In the genomic region with DNA sequence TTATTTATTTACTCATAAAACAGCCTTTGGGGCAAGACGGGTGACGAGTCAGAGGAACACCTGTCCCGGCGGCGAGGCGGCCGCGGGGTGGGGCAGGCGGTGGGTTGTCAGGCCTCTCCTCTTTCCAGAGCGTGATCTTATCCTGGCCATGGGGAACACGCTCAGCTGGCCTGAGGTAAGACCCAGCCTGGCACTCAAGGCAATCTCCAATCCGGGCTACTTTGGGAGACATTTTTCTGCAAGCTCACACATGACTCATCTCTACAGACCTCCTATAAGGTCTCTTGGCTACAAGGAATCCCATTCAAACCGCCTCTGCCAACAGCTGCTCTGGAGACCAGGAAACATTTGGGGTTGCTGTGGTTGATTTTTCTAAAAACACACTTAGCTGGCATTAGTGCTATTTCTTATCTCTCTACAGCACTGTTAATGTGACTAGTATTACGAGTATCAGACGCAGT, we compare ENCODE assay signal across 8 cellular contexts. TPM values are rescaled to one million over a fixed set of nuclear protein-coding genes. Genes with fewer than 3 reads are reported as not detected.
DNase-seq lines count a peak whose midpoint lies in the region; ATAC-seq and TF ChIP-seq lines count a peak whose summit lies in the region.

No MANE protein-coding gene starts in this region.

- no peak for ATAC-seq in HG02763 (IDR thresholded peaks at IDR 0.05; ENCODE audit: unreplicated experiment)

- peak overlapping the region; percentile 43 for H3K4me3 ChIP-seq in NB4 (ENCODE audit: low read depth, low read length)

- DNase-seq in ELF-1 (ENCODE audit: low read depth, low spot score) (peak; percentile 72), NB4 (ENCODE audit: low read depth) (peak; percentile 87), fibroblast of gingiva (ENCODE audit: low read depth) (peak; percentile 92), posterior vena cava (ENCODE audit: low spot score) (peak; percentile 82), HEK293T (ENCODE audit: extremely low spot score) (no peak), SKM-1 (lab: John Stamatoyannopoulos, UW; ENCODE audit: unreplicated experiment) (no peak)
- DNase-seq in activated CD8-positive, alpha-beta memory T cell treated with anti-CD3 and anti-CD28 coated beads for 24 hours = peak; percentile 78

- no peak for TF ChIP-seq CTCF in NB4 (IDR thresholded peaks at IDR 0.05; ENCODE audit: low read depth, low read length)

- POLR2A ChIA-PET in HEK293T (lab: Yijun Ruan, JAX) = interaction anchor here (0.9 kb wide), 1 partner anchor 202 kb away, joined by 3 read pairs; a partner anchor contains a TSS

- intact Hi-C loops in posterior vena cava (cut with DNase I) = no loop called here

- CTCF ChIA-PET in HEK293T (lab: Yijun Ruan, JAX) = no interaction called here

- TF ChIP-seq POLR2A in NB4 (IDR thresholded peaks at IDR 0.05; ENCODE audit: extremely low read depth, insufficient read length) = no peak

TF ChIP-seq in HEK293T, 16 proteins besides CTCF, POLR2A, EP300 and RAD21:
- TF ChIP-seq NFRKB (IDR thresholded peaks at IDR 0.05) (no peak), FOXK2 (IDR thresholded peaks at IDR 0.05) (no peak), SP1 (IDR thresholded peaks at IDR 0.05) (no peak), HDGF (IDR thresholded peaks at IDR 0.05; ENCODE audit: borderline replicate concordance) (no peak), CTBP1 (IDR thresholded peaks at IDR 0.05; ENCODE audit: borderline replicate concordance) (no peak), ARNT (IDR thresholded peaks at IDR 0.05) (no peak), SUZ12 (IDR thresholded peaks at IDR 0.05) (no peak)
- TF ChIP-seq, protein P1, sequence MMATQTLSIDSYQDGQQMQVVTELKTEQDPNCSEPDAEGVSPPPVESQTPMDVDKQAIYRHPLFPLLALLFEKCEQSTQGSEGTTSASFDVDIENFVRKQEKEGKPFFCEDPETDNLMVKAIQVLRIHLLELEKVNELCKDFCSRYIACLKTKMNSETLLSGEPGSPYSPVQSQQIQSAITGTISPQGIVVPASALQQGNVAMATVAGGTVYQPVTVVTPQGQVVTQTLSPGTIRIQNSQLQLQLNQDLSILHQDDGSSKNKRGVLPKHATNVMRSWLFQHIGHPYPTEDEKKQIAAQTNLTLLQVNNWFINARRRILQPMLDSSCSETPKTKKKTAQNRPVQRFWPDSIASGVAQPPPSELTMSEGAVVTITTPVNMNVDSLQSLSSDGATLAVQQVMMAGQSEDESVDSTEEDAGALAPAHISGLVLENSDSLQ (IDR thresholded peaks at IDR 0.05) = no peak

RNA-seq across cellular contexts. Expression of a gene that starts 6.2 kb away (rescaled TPM):
- 10 to 100 TPM; 74.5 to 90.8 TPM for total RNA-seq in posterior vena cava

Comparison
In these comparisons a context has a peak if more than half of its experiments do, and no peak if none do; other contexts are left out.
1. DNase-seq: peak in ELF-1 (single experiment), NB4 (single experiment), activated CD8-positive, alpha-beta memory T cell treated with anti-CD3 and anti-CD28 coated beads for 24 hours (single experiment), fibroblast of gingiva (single experiment) and posterior vena cava (single experiment); none in HEK293T (single experiment) and SKM-1 (single experiment).